In the genomic region with DNA sequence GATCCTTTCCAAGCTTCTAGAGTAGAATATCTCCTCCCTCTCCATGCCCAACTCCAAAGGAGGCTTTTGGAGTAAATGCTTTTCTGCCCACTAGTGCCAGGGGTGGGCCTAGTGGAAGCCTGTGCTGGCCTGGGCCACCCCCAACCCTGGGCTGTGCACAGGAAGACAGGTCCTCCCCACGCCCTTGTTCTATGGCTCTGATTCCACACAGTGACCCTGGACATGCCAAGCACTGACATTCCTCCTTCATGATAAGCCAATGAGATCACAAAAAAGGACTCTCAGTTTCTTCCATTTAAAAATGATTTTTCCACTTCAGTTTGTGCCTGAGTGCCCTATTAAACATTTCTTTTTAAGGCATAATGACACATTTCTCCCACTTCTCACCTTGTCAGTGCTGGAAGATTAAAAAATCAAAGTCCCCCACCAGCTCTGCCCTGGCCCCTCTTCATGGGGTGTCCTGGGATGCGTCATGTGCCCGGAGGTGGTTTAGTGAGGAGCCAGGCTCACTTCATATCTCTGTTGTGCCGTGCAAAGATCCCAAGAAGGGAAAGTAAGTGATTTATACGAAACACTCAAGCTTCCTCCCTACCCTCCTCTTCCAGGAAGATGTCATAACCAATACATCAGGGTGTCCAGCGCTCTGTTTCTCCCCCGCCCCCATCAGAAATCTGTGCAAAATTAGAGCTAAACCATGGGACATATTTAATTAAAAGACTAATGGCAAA, we compare ENCODE assay signal across 12 cellular contexts.
DNase-seq lines count a peak whose midpoint lies in the region; ATAC-seq and TF ChIP-seq lines count a peak whose summit lies in the region.
"Had no signal": no experiment of that assay in that cellular context is flagged by ENCODE, and none has a peak within 500 bp of the region (broad histone marks: within the 10 kb centered on the region; RNA-seq: fewer than 3 reads in every experiment).

No MANE protein-coding gene starts in this region.

- peaks cover 19% of the 10 kb centered on the region for H3K9me3 Mint-ChIP-seq in neural crest cell
- H3K9me3 Mint-ChIP-seq in activated CD8-positive, alpha-beta T cell treated with anti-CD3 and anti-CD28 coated beads, Interleukin-2, amount 10 ng/mL, durations not matched to agents 7 days and 5 days (ENCODE audit: insufficient read depth): peaks cover 10% of the 10 kb centered on the region

- H3K4me3 Mint-ChIP-seq in neural crest cell: no peak overlapping the region
- H3K4me3 Mint-ChIP-seq in activated CD8-positive, alpha-beta T cell treated with anti-CD3 and anti-CD28 coated beads, Interleukin-2, amount 10 ng/mL, durations not matched to agents 7 days and 5 days: no peak overlapping the region
- H3K4me3 Mint-ChIP-seq: activated CD4-positive, alpha-beta T cell treated with anti-CD3 and anti-CD28 coated beads, Interleukin-2, amount 10 ng/mL, durations not matched to agents 7 days and 5 days; activated T-helper 1 cell treated with anti-CD3 and anti-CD28 coated beads, Interleukin-12 subunit alpha, Interleukin-12 subunit beta, Interleukin-2, Interleukin-4 antibody, amounts not matched to agents 30 ng/mL and 10 ng/mL and 1 ng/mL, durations not matched to agents 14 hours and 24 hours and 36 hours had no signal

- H3K27me3 ChIP-seq in SJCRH30: no peaks in the 10 kb centered on the region

- TF ChIP-seq CTCF in neural crest cell (conservative IDR thresholded peaks at IDR 0.05): no peak

- CTCF ChIA-PET in activated CD8-positive, alpha-beta T cell treated with anti-CD3 and anti-CD28 coated beads, Interleukin-2, amount 10 ng/mL, durations not matched to agents 7 days and 5 days (lab: Charles Lee): no interaction called here

- peak overlapping the region; percentile 90 for H3K27ac Mint-ChIP-seq in neural crest cell (ENCODE audit: unreplicated experiment)
- no peak overlapping the region for H3K27ac Mint-ChIP-seq in activated CD8-positive, alpha-beta T cell treated with anti-CD3 and anti-CD28 coated beads, Interleukin-2, amount 10 ng/mL, durations not matched to agents 7 days and 5 days
- H3K27ac Mint-ChIP-seq: activated CD4-positive, alpha-beta T cell treated with anti-CD3 and anti-CD28 coated beads, Interleukin-2, amount 10 ng/mL, durations not matched to agents 7 days and 5 days; activated T-helper 1 cell treated with anti-CD3 and anti-CD28 coated beads, Interleukin-12 subunit alpha, Interleukin-12 subunit beta, Interleukin-2, Interleukin-4 antibody, amounts not matched to agents 30 ng/mL and 10 ng/mL and 1 ng/mL, durations not matched to agents 14 hours and 24 hours and 36 hours had no signal

- POLR2A ChIA-PET in activated CD8-positive, alpha-beta T cell treated with anti-CD3 and anti-CD28 coated beads, Interleukin-2, amount 10 ng/mL, durations not matched to agents 7 days and 5 days (lab: Charles Lee): no interaction called here

- no peaks in the 10 kb centered on the region for H3K36me3 ChIP-seq in SJCRH30
- H3K36me3 ChIP-seq: thoracic aorta had no signal

- peak overlapping the region; percentile 90 for H3K27ac ChIP-seq in SJCRH30
- H3K27ac ChIP-seq: thoracic aorta had no signal

- peaks cover 13% of the 10 kb centered on the region for H3K4me1 ChIP-seq in SJCRH30

- no peak for ATAC-seq in activated CD8-positive, alpha-beta T cell treated with anti-CD3 and anti-CD28 coated beads, Interleukin-2, amount 10 ng/mL, durations not matched to agents 7 days and 5 days

- no peaks in the 10 kb centered on the region for H3K27me3 Mint-ChIP-seq in neural crest cell (ENCODE audit: low read depth)
- no peaks in the 10 kb centered on the region for H3K27me3 Mint-ChIP-seq in activated CD8-positive, alpha-beta T cell treated with anti-CD3 and anti-CD28 coated beads, Interleukin-2, amount 10 ng/mL, durations not matched to agents 7 days and 5 days (ENCODE audit: low read depth)
- H3K27me3 Mint-ChIP-seq: activated CD4-positive, alpha-beta T cell treated with anti-CD3 and anti-CD28 coated beads, Interleukin-2, amount 10 ng/mL, durations not matched to agents 7 days and 5 days had no signal

- H3K9me3 ChIP-seq in SJCRH30 (replicated peaks): 0 out of 2 replicates have a peak, but pooled peaks cover 3% of the 10 kb centered on the region

- H3K36me3 Mint-ChIP-seq in neural crest cell (ENCODE audit: low read depth): peaks cover 27% of the 10 kb centered on the region
- peaks cover 17% of the 10 kb centered on the region for H3K36me3 Mint-ChIP-seq in activated CD8-positive, alpha-beta T cell treated with anti-CD3 and anti-CD28 coated beads, Interleukin-2, amount 10 ng/mL, durations not matched to agents 7 days and 5 days (ENCODE audit: low read depth)

- DNase-seq in AG20443 (ENCODE audit: low spot score) (peak; percentile 48), SJCRH30 (peak in 1 of 2 experiments; percentile 11), fibroblast of gingiva (ENCODE audit: low read depth) (peak; percentile 45), neural crest cell (ENCODE audit: low read depth, low spot score) (no peak), T-helper 2 cell (no peak), kidney glomerular epithelial cell (lab: John Stamatoyannopoulos, UW) (no peak)
- no peak for DNase-seq in activated CD8-positive, alpha-beta T cell treated with anti-CD3 and anti-CD28 coated beads, Interleukin-2, amount 10 ng/mL, durations not matched to agents 7 days and 5 days
- no peak for DNase-seq in activated T-cell treated with anti-CD3 and anti-CD28 coated beads, Interleukin-2, amount 50 U/mL, for 48 hours
- DNase-seq: activated CD4-positive, alpha-beta T cell treated with anti-CD3 and anti-CD28 coated beads, Interleukin-2, amount 10 ng/mL, durations not matched to agents 7 days and 5 days; OCI-M1 had no signal

- peaks cover 18% of the 10 kb centered on the region for H3K4me1 Mint-ChIP-seq in neural crest cell
- no peaks in the 10 kb centered on the region for H3K4me1 Mint-ChIP-seq in activated CD8-positive, alpha-beta T cell treated with anti-CD3 and anti-CD28 coated beads, Interleukin-2, amount 10 ng/mL, durations not matched to agents 7 days and 5 days (ENCODE audit: low read depth)
- H3K4me1 Mint-ChIP-seq: activated CD4-positive, alpha-beta T cell treated with anti-CD3 and anti-CD28 coated beads, Interleukin-2, amount 10 ng/mL, durations not matched to agents 7 days and 5 days had no signal

- peak overlapping the region; percentile 20 for H3K4me3 ChIP-seq in SJCRH30
- H3K4me3 ChIP-seq: thoracic aorta had no signal

Comparison
In these comparisons a context has a peak if more than half of its experiments do, and no peak if none do; other contexts are left out.
1. DNase-seq: peak in AG20443 (single experiment) and fibroblast of gingiva (single experiment); none in neural crest cell (single experiment), activated CD8-positive, alpha-beta T cell treated with anti-CD3 and anti-CD28 coated beads, Interleukin-2, amount 10 ng/mL, durations not matched to agents 7 days and 5 days (single experiment), activated T-cell treated with anti-CD3 and anti-CD28 coated beads, Interleukin-2, amount 50 U/mL, for 48 hours (0 of 2), T-helper 2 cell (0 of 5) and kidney glomerular epithelial cell (single experiment).